20 cellular contexts compared by ENCODE assay signal in the genomic region with DNA sequence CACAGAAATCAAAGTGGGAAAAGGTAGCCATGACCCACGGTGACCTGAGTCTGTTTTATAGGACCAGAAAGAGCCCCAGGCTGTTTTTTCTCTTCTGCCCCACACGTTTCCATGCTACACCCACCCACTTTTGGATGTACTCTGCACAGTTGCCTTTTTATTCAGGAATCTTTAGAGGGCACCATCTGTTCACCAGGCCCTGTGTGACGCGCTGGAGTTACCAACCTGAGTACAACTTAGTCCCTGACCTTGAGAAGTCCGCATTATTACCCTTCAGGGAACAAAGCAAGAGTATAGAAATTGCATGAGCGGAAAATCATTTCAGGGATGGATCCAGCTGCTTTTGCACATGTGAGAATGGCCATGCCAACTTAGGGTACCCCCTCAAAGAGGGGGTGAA.
"Had no signal": no experiment of that assay in that cellular context is flagged by ENCODE, and none has a peak within 500 bp of the region (broad histone marks: within the 10 kb centered on the region; RNA-seq: fewer than 3 reads in every experiment).

No MANE protein-coding gene starts in this region.

- H3K4me1 Mint-ChIP-seq: T-cell had no signal

- H3K27me3 ChIP-seq: MG63 had no signal

- H3K4me3 ChIP-seq: MG63 had no signal

- H3K4me3 Mint-ChIP-seq: T-cell; T-helper 1 cell treated with Interleukin-12 subunit alpha and Interleukin-12 subunit beta and Interleukin-4 antibody, amounts not matched to agents 30 μg/mL and 1 μg/mL, for 36 hours had no signal

- H3K36me3 ChIP-seq: MG63 had no signal

- H3K27ac Mint-ChIP-seq: T-cell; T-helper 1 cell treated with Interleukin-12 subunit alpha and Interleukin-12 subunit beta and Interleukin-4 antibody, amounts not matched to agents 30 μg/mL and 1 μg/mL, for 36 hours had no signal

- H3K36me3 Mint-ChIP-seq: T-cell had no signal

- DNase-seq: IMR-90, Karpas-422, KG1, MG63, NCI-H1092, NCI-H1436, NCI-H187, NCI-H2029, NCI-H2081 treated with DMSO at 0.1 percent for 48 hours, NCI-H226, NCI-H446, NCI-H510A, NCI-H524 treated with DMSO at 0.1 percent for 48 hours, PC-3, SHP77, SW 1271, T-cell had no signal

- ATAC-seq: HepG2, Panc1, PC-3, T-cell had no signal

- H3K9me3 ChIP-seq: MG63 had no signal
